In genomic region chr3:128278761-128279593, GRCh38 we compare ENCODE assay signal across 8 cellular contexts.
DNase-seq lines count a peak whose midpoint lies in the region; ATAC-seq and TF ChIP-seq lines count a peak whose summit lies in the region.

No MANE protein-coding gene starts in this region.

- ATAC-seq in GM21825 (IDR thresholded peaks at IDR 0.05; ENCODE audit: unreplicated experiment): no peak
- no peak for ATAC-seq in GM19395 (IDR thresholded peaks at IDR 0.05; ENCODE audit: unreplicated experiment)

- no peak overlapping the region for H3K4me3 Mint-ChIP-seq in endothelial cell (ENCODE audit: unreplicated experiment)

- peaks cover 11% of the 10 kb centered on the region for H3K27me3 Mint-ChIP-seq in endothelial cell (ENCODE audit: unreplicated experiment)

- peak; percentile 46 for DNase-seq in A172 (ENCODE audit: low spot score)
- peak; percentile 49 for DNase-seq in NCI-H2029 (lab: John Stamatoyannopoulos, UW)
- peak; percentile 22 for DNase-seq in endothelial cell (ENCODE audit: low spot score)
- peak; percentile 27 for DNase-seq in midbrain (lab: John Stamatoyannopoulos, UW)
- no peak for DNase-seq in HPDE6-E6E7 (ENCODE audit: extremely low spot score)
- no peak for DNase-seq in NCI-H82 treated with DMSO at 0.1 percent for 48 hours (lab: John Stamatoyannopoulos, UW; ENCODE audit: unreplicated experiment)

- H3K4me1 Mint-ChIP-seq in endothelial cell (ENCODE audit: unreplicated experiment): peaks cover 4% of the 10 kb centered on the region

- H3K9me3 Mint-ChIP-seq in endothelial cell (ENCODE audit: unreplicated experiment): no peaks in the 10 kb centered on the region

- no peak overlapping the region for H3K27ac Mint-ChIP-seq in endothelial cell (ENCODE audit: unreplicated experiment)

- no peaks in the 10 kb centered on the region for H3K36me3 Mint-ChIP-seq in endothelial cell (ENCODE audit: low read depth, unreplicated experiment)

- TF ChIP-seq CTCF in endothelial cell (IDR thresholded peaks at IDR 0.05; ENCODE audit: unreplicated experiment): no peak

Comparison
In these comparisons a context has a peak if more than half of its experiments do, and no peak if none do; other contexts are left out.
1. DNase-seq: peak in A172 (single experiment), NCI-H2029 (single experiment), endothelial cell (single experiment) and midbrain (single experiment); none in HPDE6-E6E7 (single experiment) and NCI-H82 treated with DMSO at 0.1 percent for 48 hours (single experiment).